8 cellular contexts compared by ENCODE assay signal in the genomic region with DNA sequence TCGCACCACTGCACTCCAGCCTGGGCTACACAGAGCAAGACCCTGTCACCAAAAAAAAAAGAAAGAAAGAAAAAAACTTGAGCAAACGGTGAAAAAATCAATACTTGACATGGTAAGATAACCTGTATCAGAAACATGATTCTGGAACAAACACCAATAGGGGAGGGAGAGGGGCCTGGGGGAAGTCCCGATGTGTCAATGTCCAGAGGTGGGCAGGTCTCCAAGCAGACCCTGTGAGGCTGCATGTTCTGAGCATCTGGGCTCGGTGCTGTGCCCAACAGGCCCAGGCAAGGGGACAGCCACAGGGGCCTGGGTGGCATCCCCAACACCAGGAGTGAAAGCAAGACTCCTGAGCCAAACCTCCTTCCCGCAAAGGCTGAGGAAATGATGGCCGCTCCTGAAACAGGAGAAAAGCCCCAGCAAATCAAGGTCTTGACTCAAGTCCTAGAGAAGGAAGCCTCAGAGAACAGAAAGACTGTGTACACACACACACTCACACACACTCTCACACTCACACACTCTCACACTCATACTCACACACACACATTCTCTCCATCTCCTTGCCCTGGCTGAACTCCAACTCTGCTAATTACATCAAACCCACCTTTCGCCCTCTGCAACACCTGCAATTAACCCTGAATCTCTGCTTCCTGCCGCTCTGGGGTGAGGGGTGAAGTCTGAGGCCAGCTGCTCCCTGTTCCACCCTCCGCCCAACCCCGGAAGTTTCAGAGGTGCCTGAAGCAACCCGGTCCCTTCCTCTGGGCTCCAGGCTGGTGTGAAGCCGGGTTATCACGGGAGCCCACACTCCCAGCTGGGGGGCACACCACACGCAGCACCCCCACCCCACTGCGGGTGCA. TPM values are rescaled to one million over a fixed set of nuclear protein-coding genes. Genes with fewer than 3 reads are reported as not detected.
DNase-seq lines count a peak whose midpoint lies in the region; ATAC-seq, FAIRE-seq and TF ChIP-seq lines count a peak whose summit lies in the region.

No MANE protein-coding gene starts in this region.

- H3K36me3 ChIP-seq in mucosa of stomach (ENCODE audit: control insufficient read depth, insufficient read depth, low read length), result no peaks in the 10 kb centered on the region

- peaks cover 61% of the 10 kb centered on the region for H3K4me1 ChIP-seq in mucosa of stomach (ENCODE audit: control insufficient read depth, insufficient read depth, low read length)

- DNase-seq in NCI-H2171 treated with DMSO at 0.1 percent for 48 hours (lab: John Stamatoyannopoulos, UW) (peak; percentile 85), H54 (ENCODE audit: insufficient read length, low spot score) (no peak), EL (no peak), DMS53 (lab: John Stamatoyannopoulos, UW) (no peak)
- peak; percentile 88 for DNase-seq in activated naive CD4-positive, alpha-beta T cell treated with anti-CD3 and anti-CD28 coated beads for 36 hours

- H3K4me3 Mint-ChIP-seq in activated naive CD4-positive, alpha-beta T cell treated with anti-CD3 and anti-CD28 coated beads for 36 hours, result peak overlapping the region; percentile 64

- H3K27me3 ChIP-seq in mucosa of stomach (ENCODE audit: control insufficient read depth, insufficient read depth, low read length), result no peaks in the 10 kb centered on the region

- H3K4me1 Mint-ChIP-seq in activated naive CD4-positive, alpha-beta T cell treated with anti-CD3 and anti-CD28 coated beads for 36 hours (ENCODE audit: low read depth), result peaks cover 92% of the 10 kb centered on the region

- H3K9ac ChIP-seq in mucosa of stomach (ENCODE audit: low read length), result peak overlapping the region; percentile 49

- peak overlapping the region; percentile 18 for H3K4me3 ChIP-seq in mucosa of stomach (ENCODE audit: low read length)

- intact Hi-C loops in activated naive CD4-positive, alpha-beta T cell treated with anti-CD3 and anti-CD28 coated beads for 36 hours (cut with micrococcal nuclease), result loop anchor here (1.0 kb wide), 5 partner anchors 13 to 48 kb away; no protein-coding TSS in a partner anchor

- no peak for FAIRE-seq in H54 (lab: Jason Lieb, UNC)

- peak; percentile 61 for ATAC-seq in GM18868 (IDR thresholded peaks at IDR 0.05; ENCODE audit: unreplicated experiment)
- peak; percentile 78 for ATAC-seq in HG02759 (IDR thresholded peaks at IDR 0.05; ENCODE audit: unreplicated experiment)

- no peak for TF ChIP-seq POLR2A in H54 (IDR thresholded peaks at IDR 0.05; ENCODE audit: low read depth, low read length)

- CTCF ChIA-PET in activated naive CD4-positive, alpha-beta T cell treated with anti-CD3 and anti-CD28 coated beads for 36 hours (lab: Charles Lee), result interaction anchor here (0.7 to 7.2 kb wide), 8 partner anchors 9 to 73 kb away, joined by 3 to 94 read pairs (median 6); partner anchors contain the start of gene CCDC88C

- peaks cover 26% of the 10 kb centered on the region for H3K36me3 Mint-ChIP-seq in activated naive CD4-positive, alpha-beta T cell treated with anti-CD3 and anti-CD28 coated beads for 36 hours (ENCODE audit: low read depth)

- no peaks in the 10 kb centered on the region for H3K9me3 Mint-ChIP-seq in activated naive CD4-positive, alpha-beta T cell treated with anti-CD3 and anti-CD28 coated beads for 36 hours

- no peaks in the 10 kb centered on the region for H3K27me3 Mint-ChIP-seq in activated naive CD4-positive, alpha-beta T cell treated with anti-CD3 and anti-CD28 coated beads for 36 hours (ENCODE audit: low read depth)

- H3K9me3 ChIP-seq in mucosa of stomach (ENCODE audit: control insufficient read depth, low read length), result no peaks in the 10 kb centered on the region

- peak overlapping the region; percentile 87 for H3K27ac Mint-ChIP-seq in activated naive CD4-positive, alpha-beta T cell treated with anti-CD3 and anti-CD28 coated beads for 36 hours

RNA-seq across cellular contexts. Expression of gene CCDC88C, which starts 20.4 kb away (rescaled TPM):
- 10 to 100 TPM; 76.0 to 83.3 TPM for total RNA-seq in activated naive CD4-positive, alpha-beta T cell treated with anti-CD3 and anti-CD28 coated beads for 36 hours

Comparison
In these comparisons a context has a peak if more than half of its experiments do, and no peak if none do; other contexts are left out.
1. DNase-seq: peak in NCI-H2171 treated with DMSO at 0.1 percent for 48 hours (single experiment) and activated naive CD4-positive, alpha-beta T cell treated with anti-CD3 and anti-CD28 coated beads for 36 hours (single experiment); none in H54 (single experiment), EL (single experiment) and DMS53 (single experiment).